Comparison of ENCODE assay signal across 1 cellular context in genomic region chr14:94173471-94173884, GRCh38.
TF ChIP-seq lines count a peak whose summit lies in the region.

No MANE protein-coding gene starts in this region.

TF ChIP-seq in HCT116, 20 proteins besides CTCF, POLR2A, EP300 and RAD21 (continued from another document):
- no peak for TF ChIP-seq SP1 (IDR thresholded peaks at IDR 0.05; ENCODE audit: low read depth)
- no peak for TF ChIP-seq YY1 (IDR thresholded peaks at IDR 0.05; ENCODE audit: extremely low read depth, insufficient replicate concordance, low read depth, low read length)
- no peak for TF ChIP-seq ATF3 (IDR thresholded peaks at IDR 0.05)
- TF ChIP-seq ZNF274 (IDR thresholded peaks at IDR 0.05; ENCODE audit: low read depth, low read length), result no peak
- TF ChIP-seq TCF7L2 (IDR thresholded peaks at IDR 0.05; ENCODE audit: borderline replicate concordance, extremely low read depth, insufficient read depth, insufficient read length), result no peak
- no peak for TF ChIP-seq ZFX (IDR thresholded peaks at IDR 0.05)
- no peak for TF ChIP-seq EZH2 (IDR thresholded peaks at IDR 0.05)
- TF ChIP-seq CEBPB (IDR thresholded peaks at IDR 0.05; ENCODE audit: low read depth), result no peak
- TF ChIP-seq SRF (IDR thresholded peaks at IDR 0.05; ENCODE audit: low read depth), result no peak
- TF ChIP-seq FOSL1 (IDR thresholded peaks at IDR 0.05; ENCODE audit: low read depth), result no peak
